ENCODE assay signal across 8 cellular contexts in the genomic region with DNA sequence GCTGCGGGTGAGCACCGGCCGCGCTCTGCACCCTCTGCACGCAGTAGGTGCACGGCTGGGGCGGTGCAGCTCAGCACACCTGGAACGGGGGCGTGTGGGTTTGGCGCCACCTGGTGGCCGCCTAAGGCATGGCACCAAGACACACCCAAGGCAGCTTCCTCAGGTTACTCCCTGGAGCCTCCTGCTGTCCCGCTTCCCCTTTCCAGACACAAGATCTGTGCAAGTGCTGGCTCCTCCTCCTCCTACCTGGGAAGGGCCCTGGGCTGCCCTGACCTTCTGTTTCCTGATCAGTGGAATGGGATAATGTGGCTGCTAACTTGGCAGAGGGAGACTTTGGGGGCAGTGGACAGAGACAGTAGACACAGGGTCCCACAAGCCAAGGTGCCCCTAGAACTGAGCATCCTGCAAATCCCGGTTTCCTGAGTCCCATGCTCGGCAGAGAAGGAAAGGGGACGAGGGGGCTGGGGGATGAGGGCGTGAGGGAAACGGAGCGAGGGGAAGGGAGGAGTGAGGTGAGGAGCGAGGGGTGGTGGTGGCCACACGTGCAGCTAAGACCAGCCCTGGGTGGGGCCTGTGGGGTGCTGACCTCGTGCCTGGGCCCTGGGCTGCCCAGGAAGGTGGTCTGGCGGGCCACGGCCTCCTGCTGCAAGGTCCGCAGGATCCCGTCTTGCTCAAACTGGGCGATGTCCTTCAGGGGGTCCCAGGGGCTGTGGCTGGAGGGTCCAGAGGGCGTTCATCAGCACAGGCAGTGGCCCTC.
DNase-seq lines count a peak whose midpoint lies in the region; ATAC-seq and TF ChIP-seq lines count a peak whose summit lies in the region.

No MANE protein-coding gene starts in this region.

- no peaks in the 10 kb centered on the region for H3K36me3 ChIP-seq in HAP-1 (replicated peaks)

- peak; percentile 95 for TF ChIP-seq CTCF in cardiac fibroblast (IDR thresholded peaks at IDR 0.05; ENCODE audit: low read depth, low read length)

- in situ Hi-C loops in HAP-1 (cut with MboI; ENCODE audit: low sequenced_read_pairs), result loop anchor here (5.0 kb wide), 1 partner anchor 50 kb away; no protein-coding TSS in a partner anchor

- no peak for ATAC-seq in GM21360 (IDR thresholded peaks at IDR 0.05; ENCODE audit: unreplicated experiment)

- H3K4me3 ChIP-seq in HAP-1 (no peak overlapping the region), cardiac fibroblast (replicated peaks in 1 of 2; ENCODE audit: low read depth in 2 of 2, low read length in 2 of 2) (no peak overlapping the region)

- H3K4me1 ChIP-seq in HAP-1, result no peaks in the 10 kb centered on the region; the same call in 1 of the 2 replicates

- H3K27me3 ChIP-seq in HAP-1 (ENCODE audit: low read depth), result no peaks in the 10 kb centered on the region

- H3K9me3 ChIP-seq in HAP-1, result no peaks in the 10 kb centered on the region

- peak; percentile 37 for DNase-seq in DMS153 treated with DMSO at 0.1 percent for 48 hours (lab: John Stamatoyannopoulos, UW; ENCODE audit: unreplicated experiment)
- DNase-seq in HAP-1 (ENCODE audit: low spot score in 2 of 2), result peak; percentile 65 to 85
- peak; percentile 47 for DNase-seq in NCI-H2171 (lab: John Stamatoyannopoulos, UW)
- DNase-seq in activated CD4-positive, CD25-positive, alpha-beta regulatory T cell treated with anti-CD3 and anti-CD28 coated beads, Interleukin-2, amount 50 U/mL, for 16 hours (ENCODE audit: low read depth, low spot score), result peak; percentile 61
- DNase-seq in cardiac fibroblast (ENCODE audit: low read depth in 2 of 2), result peak; percentile 61 to 66
- peak; percentile 87 for DNase-seq in left kidney (ENCODE audit: low read depth, low spot score)
- DNase-seq in stimulated activated CD4-positive, alpha-beta T cell treated with anti-CD3 and anti-CD28 coated beads, Interleukin-4, amount 100 ng/mL, for 48 hours (ENCODE audit: low read depth in 2 of 2), result peak; percentile 37 to 63

Comparison
In these comparisons a context has a peak if more than half of its experiments do, and no peak if none do; other contexts are left out.
1. DNase-seq: peak in every context shown above with its lines; median percentile 87 in left kidney; 75 in HAP-1; 64 in cardiac fibroblast; 61 in activated CD4-positive, CD25-positive, alpha-beta regulatory T cell treated with anti-CD3 and anti-CD28 coated beads, Interleukin-2, amount 50 U/mL, for 16 hours; 50 in stimulated activated CD4-positive, alpha-beta T cell treated with anti-CD3 and anti-CD28 coated beads, Interleukin-4, amount 100 ng/mL, for 48 hours; 47 in NCI-H2171; 37 in DMS153 treated with DMSO at 0.1 percent for 48 hours.